Comparison of ENCODE assay signal across 1 cellular context in genomic region chr12:46219892-46220655, GRCh38.
TF ChIP-seq lines count a peak whose summit lies in the region.

No MANE protein-coding gene starts in this region.

TF ChIP-seq in K562, 482 proteins besides CTCF, POLR2A, EP300 and RAD21 (continued from another document and continues in another):
- TF ChIP-seq RERE (CRISPR knock-in tag; IDR thresholded peaks at IDR 0.05; ENCODE audit: borderline replicate concordance) (no peak), KLF6 (CRISPR knock-in tag; IDR thresholded peaks at IDR 0.05; ENCODE audit: borderline replicate concordance) (no peak), ZNF695 (CRISPR knock-in tag; IDR thresholded peaks at IDR 0.05) (no peak), ZNF165 (CRISPR knock-in tag; IDR thresholded peaks at IDR 0.05; ENCODE audit: borderline replicate concordance) (no peak), BRD9 (IDR thresholded peaks at IDR 0.05; ENCODE audit: low read depth, partially characterized antibody) (no peak), RFX5 (IDR thresholded peaks at IDR 0.05; ENCODE audit: low read depth, low read length) (no peak), RBM34 (IDR thresholded peaks at IDR 0.05; ENCODE audit: borderline replicate concordance, insufficient read depth, low read length) (no peak), ZNF23 (CRISPR knock-in tag; IDR thresholded peaks at IDR 0.05) (no peak), HOXB6 (CRISPR knock-in tag; IDR thresholded peaks at IDR 0.05; ENCODE audit: borderline replicate concordance) (no peak), PYGO2 (tag; IDR thresholded peaks at IDR 0.05) (no peak), TAF9B (IDR thresholded peaks at IDR 0.05; ENCODE audit: partially characterized antibody) (no peak), MXI1 (IDR thresholded peaks at IDR 0.05; ENCODE audit: low read depth, low read length) (no peak), SMAD3 (CRISPR knock-in tag; conservative IDR thresholded peaks at IDR 0.05) (no peak), ZNF444 (CRISPR knock-in tag; IDR thresholded peaks at IDR 0.05) (no peak), RBM25 (IDR thresholded peaks at IDR 0.05; ENCODE audit: low read depth, low read length, severe bottlenecking) (no peak), SIN3B (IDR thresholded peaks at IDR 0.05; ENCODE audit: low read depth) (no peak), ZNF124 (CRISPR knock-in tag; IDR thresholded peaks at IDR 0.05) (no peak), ZNF263 (CRISPR knock-in tag; IDR thresholded peaks at IDR 0.05; ENCODE audit: borderline replicate concordance) (no peak), UBTF (IDR thresholded peaks at IDR 0.05; ENCODE audit: borderline replicate concordance in 1 of 2, low read depth in 2 of 2, low read length in 2 of 2) (no peak), NCOR1 (IDR thresholded peaks at IDR 0.05) (peak; percentile 33; the same call in 1 of the 2 replicates), HMGN3 (IDR thresholded peaks at IDR 0.05; ENCODE audit: borderline replicate concordance, extremely low read depth, insufficient read length, low read depth, low read length) (no peak), SNRNP70 (optimal IDR thresholded peaks at IDR 0.05; ENCODE audit: low read depth, low read length) (no peak), POLR2H (tag; IDR thresholded peaks at IDR 0.05; ENCODE audit: low read depth) (peak; percentile 70; the same call in 1 of the 2 replicates), ZFP1 (CRISPR knock-in tag; IDR thresholded peaks at IDR 0.05) (no peak), PREB (CRISPR knock-in tag; IDR thresholded peaks at IDR 0.05) (no peak), ZNF174 (CRISPR knock-in tag; IDR thresholded peaks at IDR 0.05) (no peak), ETV6 (IDR thresholded peaks at IDR 0.05; ENCODE audit: borderline replicate concordance in 1 of 2, low read depth in 2 of 2, low read length in 1 of 2) (no peak), ETV6 (CRISPR knock-in tag; IDR thresholded peaks at IDR 0.05; ENCODE audit: borderline replicate concordance) (no peak), C11orf30 (IDR thresholded peaks at IDR 0.05; ENCODE audit: low read depth) (peak; percentile 91), PURB (CRISPR knock-in tag; IDR thresholded peaks at IDR 0.05; ENCODE audit: low read depth) (no peak), SMC3 (conservative IDR thresholded peaks at IDR 0.05; ENCODE audit: insufficient read depth, low read depth, low read length) (no peak)
- TF ChIP-seq, protein P1, sequence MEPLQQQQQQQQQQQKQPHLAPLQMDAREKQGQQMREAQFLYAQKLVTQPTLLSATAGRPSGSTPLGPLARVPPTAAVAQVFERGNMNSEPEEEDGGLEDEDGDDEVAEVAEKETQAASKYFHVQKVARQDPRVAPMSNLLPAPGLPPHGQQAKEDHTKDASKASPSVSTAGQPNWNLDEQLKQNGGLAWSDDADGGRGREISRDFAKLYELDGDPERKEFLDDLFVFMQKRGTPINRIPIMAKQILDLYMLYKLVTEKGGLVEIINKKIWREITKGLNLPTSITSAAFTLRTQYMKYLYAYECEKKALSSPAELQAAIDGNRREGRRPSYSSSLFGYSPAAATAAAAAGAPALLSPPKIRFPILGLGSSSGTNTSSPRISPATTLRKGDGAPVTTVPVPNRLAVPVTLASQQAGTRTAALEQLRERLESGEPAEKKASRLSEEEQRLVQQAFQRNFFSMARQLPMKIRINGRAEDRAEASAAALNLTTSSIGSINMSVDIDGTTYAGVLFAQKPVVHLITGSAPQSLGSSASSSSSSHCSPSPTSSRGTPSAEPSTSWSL (CRISPR knock-in tag; IDR thresholded peaks at IDR 0.05; ENCODE audit: borderline replicate concordance): no peak
- TF ChIP-seq, protein P2, sequence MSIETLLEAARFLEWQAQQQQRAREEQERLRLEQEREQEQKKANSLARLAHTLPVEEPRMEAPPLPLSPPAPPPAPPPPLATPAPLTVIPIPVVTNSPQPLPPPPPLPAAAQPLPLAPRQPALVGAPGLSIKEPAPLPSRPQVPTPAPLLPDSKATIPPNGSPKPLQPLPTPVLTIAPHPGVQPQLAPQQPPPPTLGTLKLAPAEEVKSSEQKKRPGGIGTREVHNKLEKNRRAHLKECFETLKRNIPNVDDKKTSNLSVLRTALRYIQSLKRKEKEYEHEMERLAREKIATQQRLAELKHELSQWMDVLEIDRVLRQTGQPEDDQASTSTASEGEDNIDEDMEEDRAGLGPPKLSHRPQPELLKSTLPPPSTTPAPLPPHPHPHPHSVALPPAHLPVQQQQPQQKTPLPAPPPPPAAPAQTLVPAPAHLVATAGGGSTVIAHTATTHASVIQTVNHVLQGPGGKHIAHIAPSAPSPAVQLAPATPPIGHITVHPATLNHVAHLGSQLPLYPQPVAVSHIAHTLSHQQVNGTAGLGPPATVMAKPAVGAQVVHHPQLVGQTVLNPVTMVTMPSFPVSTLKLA (conservative IDR thresholded peaks at IDR 0.05): peak; percentile 11 to 67; a peak in 2 of 4 replicates
- TF ChIP-seq, protein P3, sequence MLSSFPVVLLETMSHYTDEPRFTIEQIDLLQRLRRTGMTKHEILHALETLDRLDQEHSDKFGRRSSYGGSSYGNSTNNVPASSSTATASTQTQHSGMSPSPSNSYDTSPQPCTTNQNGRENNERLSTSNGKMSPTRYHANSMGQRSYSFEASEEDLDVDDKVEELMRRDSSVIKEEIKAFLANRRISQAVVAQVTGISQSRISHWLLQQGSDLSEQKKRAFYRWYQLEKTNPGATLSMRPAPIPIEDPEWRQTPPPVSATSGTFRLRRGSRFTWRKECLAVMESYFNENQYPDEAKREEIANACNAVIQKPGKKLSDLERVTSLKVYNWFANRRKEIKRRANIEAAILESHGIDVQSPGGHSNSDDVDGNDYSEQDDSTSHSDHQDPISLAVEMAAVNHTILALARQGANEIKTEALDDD (IDR thresholded peaks at IDR 0.05): peak; percentile 92
- TF ChIP-seq, protein P4, sequence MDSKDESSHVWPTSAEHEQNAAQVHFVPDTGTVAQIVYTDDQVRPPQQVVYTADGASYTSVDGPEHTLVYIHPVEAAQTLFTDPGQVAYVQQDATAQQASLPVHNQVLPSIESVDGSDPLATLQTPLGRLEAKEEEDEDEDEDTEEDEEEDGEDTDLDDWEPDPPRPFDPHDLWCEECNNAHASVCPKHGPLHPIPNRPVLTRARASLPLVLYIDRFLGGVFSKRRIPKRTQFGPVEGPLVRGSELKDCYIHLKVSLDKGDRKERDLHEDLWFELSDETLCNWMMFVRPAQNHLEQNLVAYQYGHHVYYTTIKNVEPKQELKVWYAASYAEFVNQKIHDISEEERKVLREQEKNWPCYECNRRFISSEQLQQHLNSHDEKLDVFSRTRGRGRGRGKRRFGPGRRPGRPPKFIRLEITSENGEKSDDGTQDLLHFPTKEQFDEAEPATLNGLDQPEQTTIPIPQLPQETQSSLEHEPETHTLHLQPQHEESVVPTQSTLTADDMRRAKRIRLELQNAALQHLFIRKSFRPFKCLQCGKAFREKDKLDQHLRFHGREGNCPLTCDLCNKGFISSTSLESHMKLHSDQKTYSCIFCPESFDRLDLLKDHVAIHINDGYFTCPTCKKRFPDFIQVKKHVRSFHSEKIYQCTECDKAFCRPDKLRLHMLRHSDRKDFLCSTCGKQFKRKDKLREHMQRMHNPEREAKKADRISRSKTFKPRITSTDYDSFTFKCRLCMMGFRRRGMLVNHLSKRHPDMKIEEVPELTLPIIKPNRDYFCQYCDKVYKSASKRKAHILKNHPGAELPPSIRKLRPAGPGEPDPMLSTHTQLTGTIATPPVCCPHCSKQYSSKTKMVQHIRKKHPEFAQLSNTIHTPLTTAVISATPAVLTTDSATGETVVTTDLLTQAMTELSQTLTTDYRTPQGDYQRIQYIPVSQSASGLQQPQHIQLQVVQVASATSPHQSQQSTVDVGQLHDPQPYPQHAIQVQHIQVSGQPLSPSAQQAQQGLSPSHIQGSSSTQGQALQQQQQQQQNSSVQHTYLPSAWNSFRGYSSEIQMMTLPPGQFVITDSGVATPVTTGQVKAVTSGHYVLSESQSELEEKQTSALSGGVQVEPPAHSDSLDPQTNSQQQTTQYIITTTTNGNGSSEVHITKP (IDR thresholded peaks at IDR 0.05; ENCODE audit: partially characterized antibody): peak; percentile 11
- TF ChIP-seq, protein P5, sequence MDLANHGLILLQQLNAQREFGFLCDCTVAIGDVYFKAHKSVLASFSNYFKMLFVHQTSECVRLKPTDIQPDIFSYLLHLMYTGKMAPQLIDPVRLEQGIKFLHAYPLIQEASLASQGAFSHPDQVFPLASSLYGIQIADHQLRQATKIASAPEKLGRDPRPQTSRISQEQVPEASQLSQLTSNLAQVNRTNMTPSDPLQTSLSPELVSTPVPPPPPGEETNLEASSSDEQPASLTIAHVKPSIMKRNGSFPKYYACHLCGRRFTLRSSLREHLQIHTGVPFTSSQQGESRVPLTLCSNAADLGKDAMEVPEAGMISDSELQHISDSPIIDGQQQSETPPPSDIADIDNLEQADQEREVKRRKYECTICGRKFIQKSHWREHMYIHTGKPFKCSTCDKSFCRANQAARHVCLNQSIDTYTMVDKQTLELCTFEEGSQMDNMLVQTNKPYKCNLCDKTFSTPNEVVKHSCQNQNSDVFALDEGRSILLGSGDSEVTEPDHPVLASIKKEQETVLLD (IDR thresholded peaks at IDR 0.05): peak; percentile 94
- TF ChIP-seq, protein P6, sequence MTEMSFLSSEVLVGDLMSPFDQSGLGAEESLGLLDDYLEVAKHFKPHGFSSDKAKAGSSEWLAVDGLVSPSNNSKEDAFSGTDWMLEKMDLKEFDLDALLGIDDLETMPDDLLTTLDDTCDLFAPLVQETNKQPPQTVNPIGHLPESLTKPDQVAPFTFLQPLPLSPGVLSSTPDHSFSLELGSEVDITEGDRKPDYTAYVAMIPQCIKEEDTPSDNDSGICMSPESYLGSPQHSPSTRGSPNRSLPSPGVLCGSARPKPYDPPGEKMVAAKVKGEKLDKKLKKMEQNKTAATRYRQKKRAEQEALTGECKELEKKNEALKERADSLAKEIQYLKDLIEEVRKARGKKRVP (CRISPR knock-in tag; IDR thresholded peaks at IDR 0.05): 0 out of 2 replicates have a peak, but pooled peaks have one; percentile 31
